ENCODE assay signal across 33 cellular contexts in genomic region chr18:61082976-61083630, GRCh38.
DNase-seq lines count a peak whose midpoint lies in the region; ATAC-seq and TF ChIP-seq lines count a peak whose summit lies in the region.
"Had no signal": no experiment of that assay in that cellular context is flagged by ENCODE, and none has a peak within 500 bp of the region (broad histone marks: within the 10 kb centered on the region; RNA-seq: fewer than 3 reads in every experiment).

No MANE protein-coding gene starts in this region.

- H3K9me3 ChIP-seq in SK-N-SH (no peaks in the 10 kb centered on the region), neural cell (ENCODE audit: low read length) (no peaks in the 10 kb centered on the region)
- H3K9me3 ChIP-seq: A549; BE2C; BLaER1; BLaER1 treated with 17β-estradiol and CSF1 and Interleukin-3, amounts not matched to agents 10 nM and 100 nM; Caco-2 had no signal

- WGBS in SK-N-SH (ENCODE audit: low lambda C conversion rate), result 44% methylated on average over 2 of the region's 2 CpGs

- H3K27me3 Mint-ChIP-seq in glutamatergic neuron (ENCODE audit: unreplicated experiment), result peaks cover 4% of the 10 kb centered on the region
- H3K27me3 Mint-ChIP-seq: B cell; CD4-positive, alpha-beta memory T cell; CD4-positive, alpha-beta T cell; CD4-positive, CD25-positive, alpha-beta regulatory T cell; CD8-positive, alpha-beta memory T cell had no signal

- H3K27me3 ChIP-seq in SK-N-SH (ENCODE audit: insufficient read depth) (no peaks in the 10 kb centered on the region), neural cell (ENCODE audit: insufficient read depth, low read depth, low read length) (no peaks in the 10 kb centered on the region)
- H3K27me3 ChIP-seq: BE2C; BLaER1; BLaER1 treated with 17β-estradiol and CSF1 and Interleukin-3, amounts not matched to agents 10 nM and 100 nM had no signal

- H3K27ac ChIP-seq in SK-N-SH (ENCODE audit: low read depth in 2 of 2, low read length in 1 of 2) (no peak overlapping the region), neural cell (ENCODE audit: low read length) (peak overlapping the region; percentile 11)
- H3K27ac ChIP-seq: 22Rv1; A549; BLaER1; BLaER1 treated with 17β-estradiol and CSF1 and Interleukin-3, amounts not matched to agents 10 nM and 100 nM; C4-2B had no signal

- ATAC-seq in SK-N-SH treated with all-trans-retinoic acid at 6 μM for 48 hours, result no peak
- ATAC-seq: A549; CD8-positive, alpha-beta T cell had no signal

- H4K20me1 ChIP-seq in SK-N-SH (ENCODE audit: insufficient read depth), result no peaks in the 10 kb centered on the region
- no peaks in the 10 kb centered on the region for H4K20me1 ChIP-seq in neural cell (ENCODE audit: insufficient read depth)
- H4K20me1 ChIP-seq: BLaER1; BLaER1 treated with 17β-estradiol and CSF1 and Interleukin-3, amounts not matched to agents 10 nM and 100 nM had no signal

- H3K9ac ChIP-seq in SK-N-SH (no peak overlapping the region), neural cell (ENCODE audit: low read length) (no peak overlapping the region)
- H3K9ac ChIP-seq: BLaER1; BLaER1 treated with 17β-estradiol and CSF1 and Interleukin-3, amounts not matched to agents 10 nM and 100 nM had no signal

- H3K36me3 Mint-ChIP-seq in glutamatergic neuron (ENCODE audit: unreplicated experiment), result no peaks in the 10 kb centered on the region
- H3K36me3 Mint-ChIP-seq: CD14-positive monocyte; CD4-positive, alpha-beta memory T cell; CD4-positive, CD25-positive, alpha-beta regulatory T cell; CD8-positive, alpha-beta T cell had no signal

- H3K4me2 ChIP-seq in SK-N-SH (no peak overlapping the region), neural cell (ENCODE audit: low read length) (peak overlapping the region; percentile 8)
- H3K4me2 ChIP-seq: A549, BLaER1 had no signal

- peaks cover 23% of the 10 kb centered on the region for H3K4me1 Mint-ChIP-seq in glutamatergic neuron (ENCODE audit: low read depth, unreplicated experiment)
- H3K4me1 Mint-ChIP-seq: B cell; CD14-positive monocyte; CD4-positive, alpha-beta memory T cell; CD4-positive, CD25-positive, alpha-beta regulatory T cell; CD8-positive, alpha-beta memory T cell had no signal

- no peak for TF ChIP-seq CTCF in SK-N-SH (IDR thresholded peaks at IDR 0.05)
- TF ChIP-seq CTCF in glutamatergic neuron (IDR thresholded peaks at IDR 0.05; ENCODE audit: partially characterized antibody, unreplicated experiment), result no peak
- no peak for TF ChIP-seq CTCF in neural cell (IDR thresholded peaks at IDR 0.05; ENCODE audit: poor library complexity, severe bottlenecking)

- peak overlapping the region; percentile 50 for H3K27ac Mint-ChIP-seq in glutamatergic neuron (ENCODE audit: unreplicated experiment)
- H3K27ac Mint-ChIP-seq: B cell; CD4-positive, alpha-beta memory T cell; CD4-positive, alpha-beta T cell; CD4-positive, CD25-positive, alpha-beta regulatory T cell; CD8-positive, alpha-beta memory T cell; CD8-positive, alpha-beta T cell had no signal

- TF ChIP-seq RAD21 in SK-N-SH (IDR thresholded peaks at IDR 0.05; ENCODE audit: low read length), result no peak
- no peak for TF ChIP-seq RAD21 in neural cell (conservative IDR thresholded peaks at IDR 0.05)

- H3K4me3 Mint-ChIP-seq in glutamatergic neuron (ENCODE audit: unreplicated experiment), result no peak overlapping the region
- H3K4me3 Mint-ChIP-seq: B cell; CD14-positive monocyte; CD4-positive, alpha-beta memory T cell; CD4-positive, alpha-beta T cell; CD4-positive, CD25-positive, alpha-beta regulatory T cell; CD8-positive, alpha-beta memory T cell; CD8-positive, alpha-beta T cell had no signal

- H3K4me3 ChIP-seq in SK-N-SH (ENCODE audit: low read depth in 2 of 2, low read length in 1 of 2) (no peak overlapping the region), neural cell (ENCODE audit: low read length) (no peak overlapping the region)
- H3K4me3 ChIP-seq: A549; BLaER1; BLaER1 treated with 17β-estradiol and CSF1 and Interleukin-3, amounts not matched to agents 10 nM and 100 nM had no signal

- H3K4me1 ChIP-seq in SK-N-SH (ENCODE audit: control insufficient read depth in 1 of 2, insufficient read depth in 2 of 2, low read depth in 1 of 2, low read length in 1 of 2), result no peaks in the 10 kb centered on the region
- H3K4me1 ChIP-seq: A549, BE2C, BLaER1, Caco-2 had no signal

- TF ChIP-seq EP300 in SK-N-SH (IDR thresholded peaks at IDR 0.05; ENCODE audit: borderline replicate concordance in 1 of 2, low read depth in 1 of 2, low read length in 1 of 2) (no peak), neural cell (conservative IDR thresholded peaks at IDR 0.05; ENCODE audit: poor library complexity, severe bottlenecking) (peak; percentile 98)

- H2AFZ ChIP-seq in SK-N-SH (ENCODE audit: low read depth), result no peak overlapping the region
- H2AFZ ChIP-seq in neural cell (ENCODE audit: low read depth, low read length), result no peak overlapping the region

- CTCF ChIA-PET in SK-N-SH (lab: Yijun Ruan, JAX), result interaction anchor here (0.7 to 1.4 kb wide), 2 partner anchors 52 to 275 kb away, joined by 3 read pairs; no protein-coding TSS in a partner anchor

- H3K36me3 ChIP-seq in SK-N-SH (replicated peaks in 1 of 2; ENCODE audit: control insufficient read depth in 1 of 2, insufficient read depth in 2 of 2, low read length in 1 of 2) (no peaks in the 10 kb centered on the region), neural cell (ENCODE audit: insufficient read depth, low read length) (no peaks in the 10 kb centered on the region)
- H3K36me3 ChIP-seq: BE2C; BLaER1; BLaER1 treated with 17β-estradiol and CSF1 and Interleukin-3, amounts not matched to agents 10 nM and 100 nM had no signal

- no peak for DNase-seq in SK-N-SH
- no peak for DNase-seq in glutamatergic neuron
- DNase-seq in occipital lobe (lab: John Stamatoyannopoulos, UW), result no peak
- DNase-seq in AG08395 (ENCODE audit: low spot score), result no peak
- DNase-seq: 8988T; ACHN; AML-193; BE2C; C1 segment of cervical spinal cord; Caco-2; Calu3; CD4-positive, alpha-beta memory T cell; CD4-positive, alpha-beta T cell; CD4-positive, CD25-positive, alpha-beta regulatory T cell; CD8-positive, alpha-beta memory T cell; CD8-positive, alpha-beta T cell; COR-L47; DMS 273 treated with DMSO at 0.1 percent for 48 hours; DMS153; DMS53; DMS79; DMS79 treated with DMSO at 0.1 percent for 48 hours; DND-41; EL had no signal

- H3K79me2 ChIP-seq in SK-N-SH (ENCODE audit: insufficient read depth) (no peaks in the 10 kb centered on the region), neural cell (replicated peaks; ENCODE audit: insufficient read depth, low read length) (no peaks in the 10 kb centered on the region)

- POLR2A ChIA-PET in SK-N-SH (lab: Yijun Ruan, JAX), result no interaction called here

- no peaks in the 10 kb centered on the region for H3K9me2 ChIP-seq in SK-N-SH
- H3K9me2 ChIP-seq in neural cell (ENCODE audit: insufficient read depth, low read length), result no peaks in the 10 kb centered on the region

- H3K9me3 Mint-ChIP-seq in glutamatergic neuron (ENCODE audit: unreplicated experiment), result peaks cover 2% of the 10 kb centered on the region
- H3K9me3 Mint-ChIP-seq: CD8-positive, alpha-beta T cell had no signal

- H3F3A ChIP-seq in SK-N-SH (replicated peaks; ENCODE audit: insufficient read depth), result no peaks in the 10 kb centered on the region
- no peaks in the 10 kb centered on the region for H3F3A ChIP-seq in neural cell (ENCODE audit: insufficient read depth, low read length, poor library complexity, severe bottlenecking)

TF ChIP-seq in SK-N-SH treated with all-trans-retinoic acid at 6 μM for 48 hours, 23 proteins besides CTCF, POLR2A, EP300 and RAD21 (continues in another document):
- TF ChIP-seq CREB5 (CRISPR knock-in tag; IDR thresholded peaks at IDR 0.05; ENCODE audit: low read depth) (no peak), CSDC2 (CRISPR knock-in tag; IDR thresholded peaks at IDR 0.05) (no peak), ISL1 (CRISPR knock-in tag; IDR thresholded peaks at IDR 0.05) (peak; percentile 68), ZNF8 (CRISPR knock-in tag; IDR thresholded peaks at IDR 0.05) (no peak)

TF ChIP-seq in SK-N-SH, 30 proteins besides CTCF, POLR2A, EP300 and RAD21:
- TF ChIP-seq MEF2A (IDR thresholded peaks at IDR 0.05; ENCODE audit: borderline replicate concordance, low read depth) (no peak), FOSL2 (IDR thresholded peaks at IDR 0.05; ENCODE audit: borderline replicate concordance, low read depth) (no peak), TCF12 (IDR thresholded peaks at IDR 0.05) (no peak)

TF ChIP-seq in neural cell, 6 proteins besides CTCF, POLR2A, EP300 and RAD21:
- TF ChIP-seq EZH2 (IDR thresholded peaks at IDR 0.05; ENCODE audit: borderline replicate concordance, insufficient read depth, low read length, poor library complexity, severe bottlenecking) (no peak), POLR2AphosphoS5 (IDR thresholded peaks at IDR 0.05) (peak; percentile 61), REST (IDR thresholded peaks at IDR 0.05; ENCODE audit: borderline replicate concordance) (peak; percentile 95)
